29 cellular contexts compared by ENCODE assay signal in genomic region chr5:146002491-146002890, GRCh38.
"Had no signal": no experiment of that assay in that cellular context is flagged by ENCODE, and none has a peak within 500 bp of the region (broad histone marks: within the 10 kb centered on the region; RNA-seq: fewer than 3 reads in every experiment).

No MANE protein-coding gene starts in this region.

- ATAC-seq: activated CD4-positive, alpha-beta T cell treated with anti-CD3 and anti-CD28 coated beads for 36 hours; activated CD4-positive, CD25-positive, alpha-beta regulatory T cell treated with anti-CD3 and anti-CD28 coated beads, Interleukin-2, amount 50 U/mL, for 24 hours; activated CD8-positive, alpha-beta memory T cell treated with anti-CD3 and anti-CD28 coated beads, Interleukin-2, amount 10 ng/mL, durations not matched to agents 7 days and 5 days; activated CD8-positive, alpha-beta T cell treated with anti-CD3 and anti-CD28 coated beads, Interleukin-2, amount 10 ng/mL, durations not matched to agents 7 days and 5 days; activated naive CD8-positive, alpha-beta T cell treated with anti-CD3 and anti-CD28 coated beads, Interleukin-2, amount 50 U/mL, for 24 hours; WTC11 had no signal

- DNase-seq: activated CD4-positive, alpha-beta memory T cell treated with anti-CD3 and anti-CD28 coated beads, Interleukin-2, amount 10 ng/mL, durations not matched to agents 7 days and 5 days; activated CD4-positive, alpha-beta T cell treated with anti-CD3 and anti-CD28 coated beads for 1 hour; activated CD4-positive, alpha-beta T cell treated with anti-CD3 and anti-CD28 coated beads for 36 hours; activated CD4-positive, alpha-beta T cell treated with anti-CD3 and anti-CD28 coated beads for 48 hours; activated CD4-positive, alpha-beta T cell treated with anti-CD3 and anti-CD28 coated beads, Interleukin-2, amount 10 ng/mL, durations not matched to agents 7 days and 5 days; activated CD4-positive, alpha-beta T cell treated with anti-CD3 and anti-CD28 coated beads, Interleukin-2, amount 50 U/mL, for 48 hours; activated CD4-positive, CD25-positive, alpha-beta regulatory T cell; activated CD8-positive, alpha-beta memory T cell treated with anti-CD3 and anti-CD28 coated beads for 24 hours; activated CD8-positive, alpha-beta memory T cell treated with anti-CD3 and anti-CD28 coated beads, Interleukin-2, amount 10 ng/mL, durations not matched to agents 7 days and 5 days; activated CD8-positive, alpha-beta memory T cell treated with anti-CD3 and anti-CD28 coated beads, Interleukin-2, amount 50 U/mL, for 48 hours; activated CD8-positive, alpha-beta T cell treated with anti-CD3 and anti-CD28 coated beads, Interleukin-2, amount 10 ng/mL, durations not matched to agents 7 days and 5 days; activated effector memory CD4-positive, alpha-beta T cell treated with Interleukin-2 at 50 U/mL for 16 hours; activated gamma-delta T cell; activated naive CD4-positive, alpha-beta T cell treated with anti-CD3 and anti-CD28 coated beads, Interleukin-2, amount 10 ng/mL, durations not matched to agents 7 days and 5 days; activated naive CD4-positive, alpha-beta T cell treated with Interleukin-2 at 50 U/mL for 16 hours; activated naive CD8-positive, alpha-beta T cell treated with anti-CD3 and anti-CD28 coated beads, Interleukin-2, amount 10 ng/mL, durations not matched to agents 7 days and 5 days; activated naive CD8-positive, alpha-beta T cell treated with anti-CD3 and anti-CD28 coated beads, Interleukin-2, amount 50 U/mL, for 24 hours; activated T-cell treated with anti-CD3 and anti-CD28 coated beads, Interleukin-2, amount 50 U/mL, for 24 hours; activated T-cell treated with anti-CD3 and anti-CD28 coated beads, Interleukin-2, amount 50 U/mL, for 48 hours; amygdala; anterior cingulate cortex; central memory CD4-positive, alpha-beta T cell; T-helper 2 cell; T-helper 9 cell had no signal

- H3K27ac ChIP-seq: ascending aorta, cardiac muscle cell, VCaP had no signal

- H3K9me3 ChIP-seq: ascending aorta had no signal

- H3K27me3 ChIP-seq: ascending aorta, cardiac muscle cell had no signal

- H3K4me3 ChIP-seq: ascending aorta, cardiac muscle cell had no signal

- H3K36me3 ChIP-seq: ascending aorta had no signal
